ENCODE assay signal across 12 cellular contexts in the genomic region with DNA sequence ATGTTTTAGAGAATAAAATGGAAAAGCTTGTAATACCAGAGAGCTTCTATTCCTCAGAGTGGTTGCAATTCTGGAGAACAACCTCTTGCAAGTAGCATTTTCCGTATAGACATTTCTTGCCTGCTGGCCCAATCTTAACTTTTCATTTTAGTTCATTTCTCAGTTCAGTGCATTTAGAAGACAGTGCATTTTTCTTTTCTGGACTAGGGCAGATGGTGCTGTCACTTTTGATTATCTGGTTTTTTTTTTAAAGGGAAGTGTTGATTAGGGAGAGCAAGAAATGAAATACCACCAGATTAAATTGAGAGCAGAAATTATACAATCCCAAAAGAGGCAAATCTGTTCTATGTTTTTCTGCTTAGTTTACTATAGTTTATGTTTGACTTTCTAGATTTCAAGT.
"Had no signal": no experiment of that assay in that cellular context is flagged by ENCODE, and none has a peak within 500 bp of the region (broad histone marks: within the 10 kb centered on the region; RNA-seq: fewer than 3 reads in every experiment).

No MANE protein-coding gene starts in this region.

- H3K4me3 Mint-ChIP-seq: memory B cell; stimulated activated memory B cell treated with anti-CD40 and anti-IgM and Interleukin-4, amounts not matched to agents 10 μg/mL and 1 μg/mL and 100 μg/mL, for 72 hours had no signal

- H3K9me3 ChIP-seq: colonic mucosa, esophagus muscularis mucosa, thyroid gland had no signal

- H3K27ac ChIP-seq: cardiac muscle cell, colonic mucosa, esophagus muscularis mucosa, thyroid gland, WERI-Rb-1 had no signal

- H3K27me3 ChIP-seq: cardiac muscle cell, colonic mucosa, esophagus muscularis mucosa, thyroid gland had no signal

- H3K4me1 ChIP-seq: colonic mucosa had no signal

- H3K9me3 Mint-ChIP-seq: memory B cell; stimulated activated memory B cell treated with anti-CD40 and anti-IgM and Interleukin-4, amounts not matched to agents 10 μg/mL and 1 μg/mL and 100 μg/mL, for 72 hours had no signal

- H3K27ac Mint-ChIP-seq: memory B cell; stimulated activated memory B cell treated with anti-CD40 and anti-IgM and Interleukin-4, amounts not matched to agents 10 μg/mL and 1 μg/mL and 100 μg/mL, for 72 hours had no signal

- DNase-seq: activated CD4-positive, alpha-beta T cell treated with anti-CD3 and anti-CD28 coated beads, Interleukin-2, amount 50 U/mL, for 48 hours; activated naive CD4-positive, alpha-beta T cell treated with anti-CD3 and anti-CD28 coated beads, Interleukin-2, amount 50 U/mL, for 16 hours; colonic mucosa; hippocampal formation; left ventricle myocardium superior; stimulated activated CD4-positive, alpha-beta T cell treated with anti-CD3 and anti-CD28 coated beads, Interleukin-12 subunit alpha, Interleukin-12 subunit beta, amount 100 ng/mL, for 4 hours; thyroid gland; WERI-Rb-1 had no signal

- H3K36me3 Mint-ChIP-seq: memory B cell had no signal

- ATAC-seq: left ventricle myocardium superior; stimulated activated memory B cell treated with anti-CD40 and anti-IgM and Interleukin-4, amounts not matched to agents 10 μg/mL and 1 μg/mL and 100 μg/mL, for 72 hours had no signal

- H3K4me3 ChIP-seq: cardiac muscle cell, colonic mucosa, esophagus muscularis mucosa, thyroid gland had no signal

- H3K27me3 Mint-ChIP-seq: memory B cell; stimulated activated memory B cell treated with anti-CD40 and anti-IgM and Interleukin-4, amounts not matched to agents 10 μg/mL and 1 μg/mL and 100 μg/mL, for 72 hours had no signal

- H3K36me3 ChIP-seq: thyroid gland, WERI-Rb-1 had no signal
